ENCODE assay signal across 10 cellular contexts in the genomic region with DNA sequence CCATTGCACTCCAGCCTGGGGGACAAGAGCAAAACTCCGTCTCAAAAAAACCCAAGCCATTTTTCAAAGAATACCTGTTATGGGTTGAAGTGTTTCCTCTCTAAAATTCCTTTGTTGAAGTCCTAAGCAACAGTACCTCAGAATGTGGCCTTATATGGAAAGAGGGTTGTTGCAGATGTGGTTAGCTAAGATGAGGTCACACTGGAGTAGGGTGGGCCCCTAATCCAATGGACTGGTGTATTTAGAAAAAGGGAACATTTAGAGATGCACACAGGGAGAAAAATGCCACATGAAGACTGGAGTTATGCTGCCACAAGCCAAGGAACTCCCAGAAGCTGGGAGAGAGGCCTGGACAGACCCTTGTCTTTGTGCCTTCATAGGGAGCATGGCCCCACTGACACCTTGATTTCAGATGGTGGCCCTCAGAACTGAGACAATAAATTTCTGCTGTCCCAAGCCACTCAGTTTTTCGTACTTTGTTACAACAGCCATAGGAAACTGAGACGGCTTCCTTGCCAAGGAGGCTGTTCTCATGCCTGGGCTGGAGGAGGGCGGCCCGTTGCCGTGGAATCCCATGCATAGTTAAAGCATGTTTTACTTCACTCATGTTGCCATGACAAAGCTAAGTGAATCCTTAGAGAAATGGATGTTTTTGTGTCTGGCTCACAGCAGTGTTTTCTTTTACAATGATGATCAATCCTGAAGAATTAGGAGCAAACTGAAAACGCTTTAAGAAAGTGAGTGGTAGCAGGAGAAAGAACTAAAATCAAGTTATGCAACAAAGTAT. TPM values are rescaled to one million over a fixed set of nuclear protein-coding genes. Genes with fewer than 3 reads are reported as not detected.
DNase-seq lines count a peak whose midpoint lies in the region; ATAC-seq and TF ChIP-seq lines count a peak whose summit lies in the region.
"Had no signal": no experiment of that assay in that cellular context is flagged by ENCODE, and none has a peak within 500 bp of the region (broad histone marks: within the 10 kb centered on the region; RNA-seq: fewer than 3 reads in every experiment).

No MANE protein-coding gene starts in this region.

- no peak overlapping the region for H2BK12ac ChIP-seq in trophoblast cell (ENCODE audit: low read length)

- in situ Hi-C loops in GM13976 (cut with MboI; ENCODE audit: low sequenced_read_pairs, unreplicated experiment): no loop called here

- peak overlapping the region; percentile 12 for H2BK5ac ChIP-seq in trophoblast cell (ENCODE audit: low read depth, low read length, poor library complexity)

- H3K18ac ChIP-seq in trophoblast cell (ENCODE audit: low read length): no peak overlapping the region

- H4K91ac ChIP-seq in trophoblast cell (ENCODE audit: low read depth, low read length): peak overlapping the region; percentile 28

- no peak for ATAC-seq in CD4-positive, CD25-positive, alpha-beta regulatory T cell (ENCODE audit: low read depth in 2 of 2)
- no peak for ATAC-seq in left lung
- ATAC-seq: SK-N-SH treated with all-trans-retinoic acid at 6 μM for 48 hours had no signal

- H3K4me2 ChIP-seq in trophoblast cell (ENCODE audit: low read length): no peak overlapping the region

- peaks cover 11% of the 10 kb centered on the region for H3K36me3 ChIP-seq in CD4-positive, CD25-positive, alpha-beta regulatory T cell (ENCODE audit: control insufficient read depth, insufficient read depth, low read length)
- H3K36me3 ChIP-seq in trophoblast cell (ENCODE audit: control insufficient read depth in 1 of 2, insufficient read depth in 2 of 2, low read length in 2 of 2): peaks cover 2 to 11% of the 10 kb centered on the region in 2 experiments
- H3K36me3 ChIP-seq in left lung: peaks cover 0 to 14% of the 10 kb centered on the region in 2 donors

- no peak overlapping the region for H3K27ac ChIP-seq in CD4-positive, CD25-positive, alpha-beta regulatory T cell (ENCODE audit: insufficient read depth, low read length, poor library complexity, severe bottlenecking)
- H3K27ac ChIP-seq in trophoblast cell (ENCODE audit: low read depth, low read length) (peak overlapping the region; percentile 38), left lung (no peak overlapping the region)

- H3K9me3 ChIP-seq in CD4-positive, CD25-positive, alpha-beta regulatory T cell (ENCODE audit: control insufficient read depth in 2 of 2, low read length in 2 of 2): no peaks in the 10 kb centered on the region
- H3K9me3 ChIP-seq in trophoblast cell (ENCODE audit: insufficient read depth, low read depth, low read length): no peaks in the 10 kb centered on the region
- no peaks in the 10 kb centered on the region for H3K9me3 ChIP-seq in left lung
- H3K9me3 ChIP-seq: tibial nerve had no signal

- H3K23ac ChIP-seq in trophoblast cell (ENCODE audit: low read length): no peak overlapping the region

- H2BK120ac ChIP-seq in trophoblast cell (ENCODE audit: insufficient read depth, low read length, poor library complexity): no peak overlapping the region

- peaks cover 4 to 48% (median 23%) of the 10 kb centered on the region in 4 donors for H3K4me1 Mint-ChIP-seq in CD4-positive, CD25-positive, alpha-beta regulatory T cell
- H3K4me1 Mint-ChIP-seq in activated CD4-positive, alpha-beta memory T cell treated with anti-CD3 and anti-CD28 coated beads, Interleukin-2, amount 10 ng/mL, durations not matched to agents 7 days and 5 days: peaks cover 33% of the 10 kb centered on the region

- H3K79me1 ChIP-seq in trophoblast cell (ENCODE audit: low read length): peaks cover 2% of the 10 kb centered on the region

- CTCF ChIA-PET in activated CD4-positive, alpha-beta memory T cell treated with anti-CD3 and anti-CD28 coated beads, Interleukin-2, amount 10 ng/mL, durations not matched to agents 7 days and 5 days (lab: Charles Lee): no interaction called here

- no peaks in the 10 kb centered on the region for H3K27me3 ChIP-seq in CD4-positive, CD25-positive, alpha-beta regulatory T cell (ENCODE audit: control insufficient read depth, insufficient read depth, low read length)
- H3K27me3 ChIP-seq in trophoblast cell (ENCODE audit: insufficient read depth, low read length): no peaks in the 10 kb centered on the region
- H3K27me3 ChIP-seq in left lung: no peaks in the 10 kb centered on the region
- H3K27me3 ChIP-seq: tibial nerve had no signal

- H3K4me3 ChIP-seq in CD4-positive, CD25-positive, alpha-beta regulatory T cell (ENCODE audit: low read depth, low read length): no peak overlapping the region
- H3K4me3 ChIP-seq in fibroblast of villous mesenchyme (ENCODE audit: low read depth, low read length) (no peak overlapping the region), trophoblast cell (ENCODE audit: low read depth, low read length) (no peak overlapping the region), left lung (no peak overlapping the region)
- H3K4me3 ChIP-seq: tibial nerve had no signal

- H3K36me3 Mint-ChIP-seq in CD4-positive, CD25-positive, alpha-beta regulatory T cell: peaks cover 16% of the 10 kb centered on the region
- H3K36me3 Mint-ChIP-seq in activated CD4-positive, alpha-beta memory T cell treated with anti-CD3 and anti-CD28 coated beads, Interleukin-2, amount 10 ng/mL, durations not matched to agents 7 days and 5 days (ENCODE audit: low read depth): peaks cover 56% of the 10 kb centered on the region

- H3K9ac ChIP-seq in trophoblast cell (ENCODE audit: low read length): no peak overlapping the region

- H3K79me2 ChIP-seq in trophoblast cell (ENCODE audit: control insufficient read depth, insufficient read depth, low read length, poor library complexity): no peaks in the 10 kb centered on the region

- no peak overlapping the region for H4K12ac ChIP-seq in trophoblast cell (ENCODE audit: low read depth, low read length)

- intact Hi-C loops in left lung (cut with DNase I): no loop called here

- H3K4me1 ChIP-seq in CD4-positive, CD25-positive, alpha-beta regulatory T cell (ENCODE audit: control insufficient read depth, insufficient read depth, low read length, poor library complexity, severe bottlenecking): peaks cover 7% of the 10 kb centered on the region
- peaks cover 0 to 4% of the 10 kb centered on the region in 2 experiments for H3K4me1 ChIP-seq in trophoblast cell (ENCODE audit: control insufficient read depth in 1 of 2, insufficient read depth in 2 of 2, low read length in 2 of 2)
- H3K4me1 ChIP-seq in left lung: peaks cover 0 to 3% of the 10 kb centered on the region in 2 donors

- TF ChIP-seq CTCF in fibroblast of villous mesenchyme (IDR thresholded peaks at IDR 0.05; ENCODE audit: insufficient read depth, low read depth, low read length) (no peak), left lung (IDR thresholded peaks at IDR 0.05) (no peak), GM13976 (IDR thresholded peaks at IDR 0.05; ENCODE audit: borderline replicate concordance, control extremely low read depth, extremely low read depth, insufficient read depth, missing control alignments) (no peak)

- H3K4ac ChIP-seq in trophoblast cell (ENCODE audit: low read depth, low read length): no peak overlapping the region

- WGBS in trophoblast cell (ENCODE audit: extremely low coverage, insufficient coverage, insufficient read length): no CpG with 5 or more reads among the region's 7 CpGs

- peak overlapping the region; percentile 38 to 75 (median 56) for H3K27ac Mint-ChIP-seq in CD4-positive, CD25-positive, alpha-beta regulatory T cell
- H3K27ac Mint-ChIP-seq in activated CD4-positive, alpha-beta memory T cell treated with anti-CD3 and anti-CD28 coated beads, Interleukin-2, amount 10 ng/mL, durations not matched to agents 7 days and 5 days: peak overlapping the region; percentile 49

- no peak overlapping the region for H2AFZ ChIP-seq in trophoblast cell (ENCODE audit: insufficient read depth, low read length, poor library complexity)

- H3K14ac ChIP-seq in trophoblast cell (ENCODE audit: low read length): no peak overlapping the region

- no peaks in the 10 kb centered on the region for H3K27me3 Mint-ChIP-seq in CD4-positive, CD25-positive, alpha-beta regulatory T cell
- H3K27me3 Mint-ChIP-seq in activated CD4-positive, alpha-beta memory T cell treated with anti-CD3 and anti-CD28 coated beads, Interleukin-2, amount 10 ng/mL, durations not matched to agents 7 days and 5 days: no peaks in the 10 kb centered on the region

- no peak overlapping the region for H2AK5ac ChIP-seq in trophoblast cell (ENCODE audit: low read length)

- peaks cover 0 to 4% (median 0%) of the 10 kb centered on the region in 7 donors for H3K9me3 Mint-ChIP-seq in CD4-positive, CD25-positive, alpha-beta regulatory T cell
- no peaks in the 10 kb centered on the region for H3K9me3 Mint-ChIP-seq in activated CD4-positive, alpha-beta memory T cell treated with anti-CD3 and anti-CD28 coated beads, Interleukin-2, amount 10 ng/mL, durations not matched to agents 7 days and 5 days

- DNase-seq in CD4-positive, CD25-positive, alpha-beta regulatory T cell: no peak
- no peak for DNase-seq in activated CD4-positive, alpha-beta memory T cell treated with anti-CD3 and anti-CD28 coated beads, Interleukin-2, amount 10 ng/mL, durations not matched to agents 7 days and 5 days
- DNase-seq in fibroblast of villous mesenchyme (ENCODE audit: low read depth) (peak; percentile 62), trophoblast cell (no peak), HUDEP-2 (lab: John Stamatoyannopoulos, UW; ENCODE audit: unreplicated experiment in 76 of 76) (no peak), left lung (no peak), GM13976 (ENCODE audit: low spot score) (no peak)
- DNase-seq in activated CD4-positive, alpha-beta T cell treated with anti-CD3 and anti-CD28 coated beads for 1 hour: no peak

- POLR2A ChIA-PET in activated CD4-positive, alpha-beta memory T cell treated with anti-CD3 and anti-CD28 coated beads, Interleukin-2, amount 10 ng/mL, durations not matched to agents 7 days and 5 days (lab: Charles Lee): interaction anchor here (6.5 kb wide), 1 partner anchor 16 kb away, joined by 42 read pairs; a partner anchor contains a TSS

- H4K8ac ChIP-seq in trophoblast cell (ENCODE audit: low read depth, low read length): no peak overlapping the region

- no peak overlapping the region for H3K4me3 Mint-ChIP-seq in CD4-positive, CD25-positive, alpha-beta regulatory T cell
- no peak overlapping the region for H3K4me3 Mint-ChIP-seq in activated CD4-positive, alpha-beta memory T cell treated with anti-CD3 and anti-CD28 coated beads, Interleukin-2, amount 10 ng/mL, durations not matched to agents 7 days and 5 days

RNA-seq across cellular contexts. Expression of a gene that starts 16.5 kb away (rescaled TPM):
- 31.3 TPM for total RNA-seq in CD4-positive, CD25-positive, alpha-beta regulatory T cell
- 10 to 100 TPM; 36.8 to 46.9 (median 41.1) TPM for polyA plus RNA-seq in CD4-positive, CD25-positive, alpha-beta regulatory T cell
- total RNA-seq in activated CD4-positive, alpha-beta memory T cell treated with anti-CD3 and anti-CD28 coated beads, Interleukin-2, amount 10 ng/mL, durations not matched to agents 7 days and 5 days: 10 to 100 TPM; 21.0 to 22.6 TPM
- 13.2 and 28.1 TPM in 2 replicates for total RNA-seq in fibroblast of villous mesenchyme
- polyA plus RNA-seq in trophoblast cell (2013): 8.8 and 9.2 TPM in 2 replicates
- 10 to 100 TPM; 13.2 to 20.7 TPM for total RNA-seq in left lung

RNA-seq across cellular contexts. Expression of a gene that starts 16.7 kb away (rescaled TPM):
- 79.9 TPM for total RNA-seq in CD4-positive, CD25-positive, alpha-beta regulatory T cell
- polyA plus RNA-seq in CD4-positive, CD25-positive, alpha-beta regulatory T cell: 10 to 100 TPM; 26.9 to 36.3 (median 32.0) TPM
- 10 to 100 TPM; 41.3 to 47.3 TPM for total RNA-seq in activated CD4-positive, alpha-beta memory T cell treated with anti-CD3 and anti-CD28 coated beads, Interleukin-2, amount 10 ng/mL, durations not matched to agents 7 days and 5 days
- total RNA-seq in fibroblast of villous mesenchyme (12.5 and 15.1 TPM in 2 replicates), left lung (10 to 100 TPM; 19.1 to 24.4 TPM)
- polyA plus RNA-seq in trophoblast cell (2013): 35.8 and 38.2 TPM in 2 replicates

RNA-seq across cellular contexts. Expression of a gene that starts 29.0 kb away (rescaled TPM):
- 22.8 TPM for total RNA-seq in CD4-positive, CD25-positive, alpha-beta regulatory T cell
- polyA plus RNA-seq in CD4-positive, CD25-positive, alpha-beta regulatory T cell: 10 to 100 TPM; 23.1 to 33.4 (median 26.7) TPM
- total RNA-seq in activated CD4-positive, alpha-beta memory T cell treated with anti-CD3 and anti-CD28 coated beads, Interleukin-2, amount 10 ng/mL, durations not matched to agents 7 days and 5 days: 10 to 100 TPM; 16.8 to 17.5 TPM
- total RNA-seq in fibroblast of villous mesenchyme (44.5 and 63.0 TPM in 2 replicates), left lung (10 to 100 TPM; 30.4 to 32.4 TPM)
- 78.2 and 82.7 TPM in 2 replicates for polyA plus RNA-seq in trophoblast cell (2013)
